Comparison of ENCODE assay signal across 8 cellular contexts in the genomic region with DNA sequence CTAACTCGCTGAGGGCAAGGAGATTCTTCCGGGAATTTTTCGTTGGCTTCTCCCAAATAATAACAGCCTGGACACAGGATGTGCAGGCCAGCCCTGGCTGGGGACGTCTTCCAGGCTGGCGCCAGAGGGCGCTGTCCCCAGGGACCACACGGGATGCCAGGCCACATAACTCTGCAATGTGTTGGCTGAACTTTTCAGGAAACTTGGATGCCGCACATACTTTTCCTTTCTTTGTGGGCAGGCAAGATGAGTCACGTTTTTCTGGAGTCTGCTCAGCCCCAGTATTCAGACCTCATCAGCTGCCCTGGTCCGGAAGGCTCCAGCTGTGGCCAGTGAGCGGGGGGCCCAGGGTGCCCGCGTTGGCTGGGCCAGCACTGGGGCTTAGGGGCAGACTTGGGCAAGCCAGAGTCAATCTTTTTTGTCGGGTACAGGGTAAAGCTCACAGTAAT.
DNase-seq lines count a peak whose midpoint lies in the region; ATAC-seq and TF ChIP-seq lines count a peak whose summit lies in the region.

No MANE protein-coding gene starts in this region.

- no peaks in the 10 kb centered on the region for H3K4me1 ChIP-seq in DOHH2 (ENCODE audit: control insufficient read depth, low read length)

- peaks cover 5% of the 10 kb centered on the region; the same call in 1 of the 2 replicates for H3K27me3 ChIP-seq in DOHH2 (ENCODE audit: control insufficient read depth, low read length)

- H3K36me3 Mint-ChIP-seq in activated T-helper 2 cell treated with anti-CD3 and anti-CD28 coated beads, Interferon-gamma antibody, Interleukin-2, Interleukin-4, amounts not matched to agents 10 μg/mL and 5 μg/mL and 100 μg/mL, durations not matched to agents 14 hours and 24 hours and 36 hours (ENCODE audit: low read depth) = no peaks in the 10 kb centered on the region

- no peak overlapping the region for H3K4me3 ChIP-seq in DOHH2 (ENCODE audit: low read length)
- H3K4me3 ChIP-seq in astrocyte of the cerebellum (ENCODE audit: low read depth, low read length) = no peak overlapping the region

- H3K36me3 ChIP-seq in DOHH2 (ENCODE audit: control insufficient read depth, low read length) = no peaks in the 10 kb centered on the region

- DNase-seq in 8988T (peak; percentile 81), LHCN-M2 (ENCODE audit: low read depth) (peak; percentile 100), astrocyte of the cerebellum (ENCODE audit: low read depth) (peak; percentile 98), left ventricle myocardium superior (peak; percentile 86), renal cortical epithelial cell (ENCODE audit: low read depth) (peak; percentile 99)
- DNase-seq in activated T-helper 2 cell treated with anti-CD3 and anti-CD28 coated beads, Interferon-gamma antibody, Interleukin-2, Interleukin-4, amounts not matched to agents 10 μg/mL and 5 μg/mL and 100 μg/mL, durations not matched to agents 14 hours and 24 hours and 36 hours (ENCODE audit: low spot score) = no peak

- peaks cover 2% of the 10 kb centered on the region for H3K27me3 Mint-ChIP-seq in activated T-helper 2 cell treated with anti-CD3 and anti-CD28 coated beads, Interferon-gamma antibody, Interleukin-2, Interleukin-4, amounts not matched to agents 10 μg/mL and 5 μg/mL and 100 μg/mL, durations not matched to agents 14 hours and 24 hours and 36 hours (ENCODE audit: low read depth)

- no peaks in the 10 kb centered on the region for H3K79me2 ChIP-seq in DOHH2 (ENCODE audit: control insufficient read depth, low read length)

- H3K9me2 ChIP-seq in DOHH2 (replicated peaks; ENCODE audit: control insufficient read depth, low read length) = no peaks in the 10 kb centered on the region

- ATAC-seq in left ventricle myocardium superior (peak; percentile 87), HG02763 (IDR thresholded peaks at IDR 0.05; ENCODE audit: unreplicated experiment) (no peak)

- H3K4me3 Mint-ChIP-seq in activated T-helper 2 cell treated with anti-CD3 and anti-CD28 coated beads, Interferon-gamma antibody, Interleukin-2, Interleukin-4, amounts not matched to agents 10 μg/mL and 5 μg/mL and 100 μg/mL, durations not matched to agents 14 hours and 24 hours and 36 hours (ENCODE audit: low read depth) = no peak overlapping the region

- no peaks in the 10 kb centered on the region for H3F3A ChIP-seq in DOHH2 (ENCODE audit: control insufficient read depth, insufficient read depth)

- H3K4me2 ChIP-seq in DOHH2 (ENCODE audit: low read length) = no peak overlapping the region

- no peak overlapping the region for H3K27ac Mint-ChIP-seq in activated T-helper 2 cell treated with anti-CD3 and anti-CD28 coated beads, Interferon-gamma antibody, Interleukin-2, Interleukin-4, amounts not matched to agents 10 μg/mL and 5 μg/mL and 100 μg/mL, durations not matched to agents 14 hours and 24 hours and 36 hours

- H3K9me3 Mint-ChIP-seq in activated T-helper 2 cell treated with anti-CD3 and anti-CD28 coated beads, Interferon-gamma antibody, Interleukin-2, Interleukin-4, amounts not matched to agents 10 μg/mL and 5 μg/mL and 100 μg/mL, durations not matched to agents 14 hours and 24 hours and 36 hours = no peaks in the 10 kb centered on the region

- TF ChIP-seq CTCF in DOHH2 (IDR thresholded peaks at IDR 0.05; ENCODE audit: low read depth, low read length, poor library complexity, severe bottlenecking) = peak; percentile 98
- TF ChIP-seq CTCF in astrocyte of the cerebellum (IDR thresholded peaks at IDR 0.05; ENCODE audit: low read depth, low read length, missing control alignments) = peak; percentile 98

- no peaks in the 10 kb centered on the region for H3K9me3 ChIP-seq in DOHH2 (ENCODE audit: control insufficient read depth, insufficient read depth, low read length)

- H3K27ac ChIP-seq in DOHH2 (ENCODE audit: low read depth, low read length) = no peak overlapping the region

- intact Hi-C loops in left ventricle myocardium superior (cut with micrococcal nuclease) = no loop called here
- intact Hi-C loops in activated T-helper 2 cell treated with anti-CD3 and anti-CD28 coated beads, Interferon-gamma antibody, Interleukin-2, Interleukin-4, amounts not matched to agents 10 μg/mL and 5 μg/mL and 100 μg/mL, durations not matched to agents 14 hours and 24 hours and 36 hours (cut with micrococcal nuclease) = no loop called here

- in situ Hi-C loops in astrocyte of the cerebellum (cut with HindIII; ENCODE audit: low sequenced_read_pairs) = no loop called here

- peaks cover 13% of the 10 kb centered on the region for H3K4me1 Mint-ChIP-seq in activated T-helper 2 cell treated with anti-CD3 and anti-CD28 coated beads, Interferon-gamma antibody, Interleukin-2, Interleukin-4, amounts not matched to agents 10 μg/mL and 5 μg/mL and 100 μg/mL, durations not matched to agents 14 hours and 24 hours and 36 hours (ENCODE audit: low read depth)

- no peaks in the 10 kb centered on the region for H4K20me1 ChIP-seq in DOHH2 (ENCODE audit: control insufficient read depth, insufficient read depth, low read depth, low read length)
